In the genomic region with DNA sequence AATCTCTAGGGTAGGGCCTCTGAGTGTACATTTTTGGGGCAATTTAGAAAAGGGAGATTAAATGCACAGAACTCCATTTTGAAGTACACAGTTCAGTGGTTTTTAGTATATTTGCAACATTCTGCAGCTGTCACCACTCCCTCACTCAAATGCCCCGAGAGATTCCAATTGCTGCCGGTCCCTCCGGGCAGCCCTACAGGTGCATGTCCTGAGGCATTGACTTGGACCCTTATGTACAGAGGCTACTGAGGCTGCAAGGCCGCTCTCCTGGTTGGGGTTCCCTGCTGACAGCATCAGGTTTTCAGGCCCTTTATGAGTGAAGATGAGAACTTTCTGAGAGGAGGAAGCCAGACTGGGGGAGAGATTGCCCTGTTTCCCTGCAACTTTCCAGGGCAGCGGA, we compare ENCODE assay signal across 1 cellular context.
TF ChIP-seq lines count a peak whose summit lies in the region.

No MANE protein-coding gene starts in this region.

TF ChIP-seq in H1, 55 proteins besides CTCF, POLR2A, EP300 and RAD21 (continued from another document):
- TF ChIP-seq ATF2 (IDR thresholded peaks at IDR 0.05; ENCODE audit: low read length), result no peak
- no peak for TF ChIP-seq CEBPB (IDR thresholded peaks at IDR 0.05; ENCODE audit: low read depth, low read length)
- TF ChIP-seq NANOG (IDR thresholded peaks at IDR 0.05; ENCODE audit: insufficient read depth, low read depth, low read length, poor library complexity, severe bottlenecking), result no peak
